In genomic region chr3:51997935-51998596, GRCh38 we compare ENCODE assay signal across 12 cellular contexts. TPM values are rescaled to one million over a fixed set of nuclear protein-coding genes. Genes with fewer than 3 reads are reported as not detected.
A peak's percentile ranks its signal among the peaks of the same experiment; 100 is the strongest.
DNase-seq lines count a peak whose midpoint lies in the region; ATAC-seq, FAIRE-seq and TF ChIP-seq lines count a peak whose summit lies in the region.
"Had no signal": no experiment of that assay in that cellular context is flagged by ENCODE, and none has a peak within 500 bp of the region (broad histone marks: within the 10 kb centered on the region; RNA-seq: fewer than 3 reads in every experiment).

No MANE protein-coding gene starts in this region.

- no peak overlapping the region for H2AFZ ChIP-seq in hepatocyte
- H2AFZ ChIP-seq: parathyroid adenoma had no signal

- peak overlapping the region; percentile 11 for H3K4me2 ChIP-seq in hepatocyte

- H3K36me3 ChIP-seq in cardiac muscle cell, result peaks cover 9% of the 10 kb centered on the region
- H3K36me3 ChIP-seq in RWPE2 (ENCODE audit: low read depth), result peaks cover 24% of the 10 kb centered on the region
- H3K36me3 ChIP-seq in hepatocyte (replicated peaks; ENCODE audit: insufficient read depth, low read depth), result no peaks in the 10 kb centered on the region

- H3K9me2 ChIP-seq in hepatocyte (replicated peaks; ENCODE audit: insufficient read depth), result no peaks in the 10 kb centered on the region

- H3K79me2 ChIP-seq in hepatocyte, result peaks cover 22% of the 10 kb centered on the region

- H3K27me3 ChIP-seq in cardiac muscle cell (no peaks in the 10 kb centered on the region), RWPE2 (ENCODE audit: insufficient read depth, poor library complexity, severe bottlenecking) (no peaks in the 10 kb centered on the region), hepatocyte (no peaks in the 10 kb centered on the region)
- H3K27me3 ChIP-seq: body of pancreas had no signal

- 38% methylated on average over 7 of the region's 7 CpGs for WGBS in hepatocyte (ENCODE audit: low lambda C conversion rate, missing lambda C conversion rate)

- TF ChIP-seq CTCF in cardiac muscle cell (IDR thresholded peaks at IDR 0.05; ENCODE audit: low read depth, low read length) (no peak), RWPE2 (IDR thresholded peaks at IDR 0.05; ENCODE audit: poor library complexity, severe bottlenecking) (no peak), hepatocyte (IDR thresholded peaks at IDR 0.05; ENCODE audit: poor library complexity) (no peak)

- intact Hi-C loops in left cardiac atrium (cut with DNase I), result no loop called here

- no peak for TF ChIP-seq POLR2A in GM12892 (IDR thresholded peaks at IDR 0.05; ENCODE audit: low read depth, low read length)

- no peak overlapping the region for H3K4me3 ChIP-seq in cardiac muscle cell
- no peak overlapping the region for H3K4me3 ChIP-seq in RWPE2 (ENCODE audit: severe bottlenecking)
- no peak overlapping the region for H3K4me3 ChIP-seq in hepatocyte
- H3K4me3 ChIP-seq: body of pancreas had no signal

- H4K20me1 ChIP-seq in hepatocyte (ENCODE audit: insufficient read depth, poor library complexity, severe bottlenecking), result no peaks in the 10 kb centered on the region

- H3K4me1 ChIP-seq in cardiac muscle cell (ENCODE audit: low read depth) (peaks cover 12% of the 10 kb centered on the region), RWPE2 (ENCODE audit: insufficient read depth, poor library complexity, severe bottlenecking) (peaks cover 17% of the 10 kb centered on the region), hepatocyte (ENCODE audit: insufficient read depth) (peaks cover 11% of the 10 kb centered on the region)

- H3K9me3 ChIP-seq in cardiac muscle cell (ENCODE audit: low read depth), result no peaks in the 10 kb centered on the region
- H3K9me3 ChIP-seq in RWPE2 (ENCODE audit: severe bottlenecking), result no peaks in the 10 kb centered on the region
- H3K9me3 ChIP-seq in hepatocyte (ENCODE audit: low read depth), result no peaks in the 10 kb centered on the region
- H3K9me3 ChIP-seq: body of pancreas had no signal

- H3K27ac ChIP-seq in cardiac muscle cell (peak overlapping the region; percentile 34), RWPE2 (ENCODE audit: poor library complexity, severe bottlenecking) (peak overlapping the region; percentile 24), hepatocyte (peak overlapping the region; percentile 28)
- H3K27ac ChIP-seq: parathyroid adenoma had no signal

- no peak for FAIRE-seq in GM12892 (lab: Jason Lieb, UNC)

- ATAC-seq in left cardiac atrium (no peak), RWPE2 (ENCODE audit: low read depth) (peak; percentile 62), GM21367 (IDR thresholded peaks at IDR 0.05; ENCODE audit: unreplicated experiment) (no peak)
- ATAC-seq: body of pancreas had no signal

- DNase-seq in cardiac muscle cell (ENCODE audit: low read depth in 1 of 2, low spot score in 1 of 2) (no peak), left cardiac atrium (no peak), RWPE2 (ENCODE audit: low spot score) (no peak), hepatocyte (ENCODE audit: low spot score) (peak; percentile 63), GM12892 (ENCODE audit: insufficient read length) (no peak), NCI-H2196 treated with DMSO at 0.1 percent for 48 hours (lab: John Stamatoyannopoulos, UW; ENCODE audit: unreplicated experiment) (no peak)
- DNase-seq in activated CD4-positive, CD25-positive, alpha-beta regulatory T cell treated with anti-CD3 and anti-CD28 coated beads, Interleukin-2, amount 50 U/mL, for 72 hours, result no peak
- DNase-seq: activated CD4-positive, alpha-beta T cell treated with anti-CD3 and anti-CD28 coated beads for 48 hours; body of pancreas; NCI-H526 treated with DMSO at 0.1 percent for 48 hours had no signal

RNA-seq across cellular contexts. Expression of gene RPL29, which starts 2.4 kb away (rescaled TPM):
- total RNA-seq in cardiac muscle cell (1,533 and 1,673 TPM in 2 replicates), left cardiac atrium (100 to 1,000 TPM; 586 to 682 TPM), hepatocyte (981 and 1,184 TPM in 2 replicates)
- polyA plus RNA-seq in cardiac muscle cell (844 and 941 TPM in 2 replicates), hepatocyte (786 and 812 TPM in 2 replicates)
- polyA plus RNA-seq in GM12892 (2012; ENCODE audit: missing spikeins), result 3,428 TPM

RNA-seq across cellular contexts. Expression of gene ACY1, which starts 14.7 kb away (rescaled TPM):
- total RNA-seq in cardiac muscle cell, result 87.7 and 99.7 TPM in 2 replicates
- polyA plus RNA-seq in cardiac muscle cell, result 116 and 125 TPM in 2 replicates
- 10 to 100 TPM; 21.8 to 24.8 TPM for total RNA-seq in left cardiac atrium
- total RNA-seq in hepatocyte, result 114 and 164 TPM in 2 replicates
- polyA plus RNA-seq in hepatocyte, result 148 and 183 TPM in 2 replicates
- 42.5 TPM for polyA plus RNA-seq in GM12892 (2012; ENCODE audit: missing spikeins)

RNA-seq across cellular contexts. Expression of gene ABHD14A, which starts 23.2 kb away (rescaled TPM):
- 56.5 and 105 TPM in 2 replicates for total RNA-seq in cardiac muscle cell
- polyA plus RNA-seq in cardiac muscle cell, result 95.9 and 104 TPM in 2 replicates
- total RNA-seq in left cardiac atrium, result 10 to 100 TPM; 18.1 to 18.3 TPM
- 17.1 and 22.3 TPM in 2 replicates for total RNA-seq in hepatocyte
- polyA plus RNA-seq in hepatocyte, result 55.1 and 68.6 TPM in 2 replicates
- polyA plus RNA-seq in GM12892 (2012; ENCODE audit: missing spikeins), result 7.9 TPM

RNA-seq across cellular contexts. Expression of gene ABHD14B, which starts 24.2 kb away (rescaled TPM):
- total RNA-seq in cardiac muscle cell (19.8 and 27.8 TPM in 2 replicates), left cardiac atrium (10 to 100 TPM; 22.0 to 22.1 TPM), hepatocyte (31.9 and 32.8 TPM in 2 replicates)
- polyA plus RNA-seq in cardiac muscle cell (23.3 and 29.9 TPM in 2 replicates), hepatocyte (40.2 and 48.4 TPM in 2 replicates)
- 43.7 TPM for polyA plus RNA-seq in GM12892 (2012; ENCODE audit: missing spikeins)

RNA-seq across cellular contexts. Expression of gene PCBP4, which starts 30.8 kb away (rescaled TPM):
- total RNA-seq in cardiac muscle cell, result 151 and 226 TPM in 2 replicates
- polyA plus RNA-seq in cardiac muscle cell, result 114 and 122 TPM in 2 replicates
- total RNA-seq in left cardiac atrium, result 10 to 100 TPM; 49.1 to 68.3 TPM
- total RNA-seq in hepatocyte, result 48.6 and 60.2 TPM in 2 replicates
- polyA plus RNA-seq in hepatocyte, result 42.4 and 53.7 TPM in 2 replicates
- polyA plus RNA-seq in GM12892 (2012; ENCODE audit: missing spikeins), result 6.6 TPM
